Comparison of ENCODE assay signal across 8 cellular contexts in the genomic region with DNA sequence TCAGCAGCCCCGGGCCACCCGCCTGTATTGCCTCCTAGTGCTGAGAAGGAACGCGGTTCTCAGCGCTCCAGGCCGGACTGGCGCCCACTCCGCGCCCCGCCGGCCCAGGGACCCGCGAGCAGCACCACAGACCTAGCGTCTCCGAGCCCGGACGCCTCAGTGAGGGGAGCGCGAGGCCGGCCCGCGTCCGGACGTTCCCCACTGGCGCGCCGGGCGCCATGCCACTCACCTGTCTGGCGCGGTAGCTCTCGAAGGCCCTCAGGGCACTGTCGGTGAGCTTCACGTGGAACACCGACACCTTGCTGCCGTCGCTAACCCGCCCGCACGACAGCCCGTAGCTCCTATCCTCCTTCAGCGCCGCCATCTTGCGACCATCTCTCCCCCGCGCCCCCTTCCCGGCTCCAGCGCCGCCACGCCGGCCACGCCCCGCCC. TPM values are rescaled to one million over a fixed set of nuclear protein-coding genes. Genes with fewer than 3 reads are reported as not detected.
DNase-seq lines count a peak whose midpoint lies in the region; ATAC-seq and TF ChIP-seq lines count a peak whose summit lies in the region.

TSS of gene ELL (minus strand) at position 379 of the 432 bp plus-strand sequence. CDS start at position 364, 15 bp downstream.

- in situ Hi-C loops in GM23248 (cut with MboI), result no loop called here
- in situ Hi-C loops in KBM-7 (cut with MboI; ENCODE audit: low pct_unique_long_range_greater_than_20kb, low sequenced_read_pairs), result no loop called here

- no peaks in the 10 kb centered on the region for H3K36me3 Mint-ChIP-seq in T-cell

- H2AFZ ChIP-seq in GM23248, result peak within 1 kb of the TSS; percentile 75

- POLR2A ChIA-PET in T-cell (lab: Charles Lee), result interaction anchor here (0.5 to 1.8 kb wide), 6 partner anchors 25 to 398 kb away, joined by 3 to 21 read pairs (median 3); partner anchors contain the start of genes COPE (in 1 of the 2), DDX49 (in 1 of the 2), JUND (in 1 of the 2) and UBA52 (in 1 of the 2)

- peak within 1 kb of the TSS; percentile 88 for H3K4me2 ChIP-seq in GM23248 (ENCODE audit: unreplicated experiment)

- 1 to 2% methylated on average over 36 to 44 of the region's 52 CpGs for WGBS in GM23248 (ENCODE audit: low coverage in 1 of 2, low lambda C conversion rate in 2 of 2, missing lambda C conversion rate in 2 of 2), 2 experiments

- H3K9me2 ChIP-seq in GM23248 (ENCODE audit: insufficient read depth), result no peaks in the 10 kb centered on the region

- no peaks in the 10 kb centered on the region for H3K9me3 Mint-ChIP-seq in T-cell

- CTCF ChIA-PET in T-cell (lab: Charles Lee), result interaction anchor here (0.6 to 3.7 kb wide), 7 partner anchors 13 to 323 kb away, joined by 3 to 23 read pairs (median 7); partner anchors contain the start of genes KXD1 (in 1 of the 2) and UBA52 (in 1 of the 2)

- no peaks in the 10 kb centered on the region for H3K27me3 Mint-ChIP-seq in T-cell

- peak within 1 kb of the TSS; percentile 93 to 96 for H3K27ac Mint-ChIP-seq in T-cell

- H3K4me1 Mint-ChIP-seq in T-cell, result peaks cover 18 to 34% (median 28%) of the 10 kb centered on the region in 3 donors

- H3K27ac ChIP-seq in C4-2B (peak within 1 kb of the TSS; percentile 94), GM23248 (peak within 1 kb of the TSS; percentile 98)

- H3F3A ChIP-seq in GM23248 (ENCODE audit: insufficient read depth), result peaks cover 25% of the 10 kb centered on the region; the same call in 1 of the 2 replicates

- DNase-seq in GM23248, result no peak
- DNase-seq in T-cell, result peak in 1 of 34 experiments; percentile 9
- peak; percentile 19 for DNase-seq in germinal center (ENCODE audit: low spot score)
- DNase-seq in pulmonary artery endothelial cell (ENCODE audit: low read depth, low spot score), result no peak
- DNase-seq in activated gamma-delta T cell (lab: John Stamatoyannopoulos, UW), result no peak
- no peak for DNase-seq in NCI-H2171 treated with DMSO at 0.1 percent for 48 hours (lab: John Stamatoyannopoulos, UW)
- DNase-seq in KBM-7, result no peak

- peak within 1 kb of the TSS; percentile 90 for H3K4me3 ChIP-seq in GM23248

- H3K9me3 ChIP-seq in GM23248 (ENCODE audit: low read depth), result no peaks in the 10 kb centered on the region

- 0 out of 2 replicates have a peak, but pooled peaks cover 5% of the 10 kb centered on the region for H4K20me1 ChIP-seq in GM23248 (ENCODE audit: insufficient read depth)

- no peaks in the 10 kb centered on the region for H3K27me3 ChIP-seq in GM23248 (replicated peaks; ENCODE audit: insufficient read depth)

- H3K79me2 ChIP-seq in GM23248 (ENCODE audit: insufficient read depth), result peaks cover 50% of the 10 kb centered on the region

- ATAC-seq in T-cell (replicated peaks in 1 of 4), result peak in 3 of 4 experiments; percentile 3 to 10 (median 5)

- H3K4me3 Mint-ChIP-seq in T-cell, result peak within 1 kb of the TSS; percentile 91 to 99 (median 95)

- H3K4me1 ChIP-seq in GM23248 (ENCODE audit: insufficient read depth), result peaks cover 12% of the 10 kb centered on the region

- no peak; the same call in 1 of the 2 replicates for TF ChIP-seq CTCF in C4-2B (conservative IDR thresholded peaks at IDR 0.05)

- no peaks in the 10 kb centered on the region for H3K36me3 ChIP-seq in GM23248 (ENCODE audit: low read depth)

- H3K9ac ChIP-seq in GM23248, result peak within 1 kb of the TSS; percentile 98

RNA-seq across cellular contexts. Expression of gene ELL, which starts in this region (rescaled TPM):
- total RNA-seq in GM23248 (2014; rRNA removed; shearing (Covaris generic)), result 22.1 and 24.2 TPM in 2 replicates
- polyA plus RNA-seq in GM23248 (2016; fragmentation: Nextera tagmentation; extraction: Ambion mirVana), result 16.4 and 17.1 TPM in 2 replicates
- total RNA-seq in T-cell (10 to 100 TPM; 27.2 to 46.4 (median 33.4) TPM), pulmonary artery endothelial cell (13.4 and 15.3 TPM in 2 replicates)
